Comparison of ENCODE assay signal across 4 cellular contexts in genomic region chr2:96447726-96448125, GRCh38.
TF ChIP-seq lines count a peak whose summit lies in the region.

No MANE protein-coding gene starts in this region.

TF ChIP-seq in HepG2, 621 proteins besides CTCF, POLR2A, EP300 and RAD21:
- no peak for TF ChIP-seq ASH2L (IDR thresholded peaks at IDR 0.05; ENCODE audit: insufficient read length, low read depth, low read length)
- peak; percentile 10; the same call in 1 of the 2 replicates for TF ChIP-seq CEBPB (IDR thresholded peaks at IDR 0.05; ENCODE audit: borderline replicate concordance, low read depth, low read length)

TF ChIP-seq in HCT116, 20 proteins besides CTCF, POLR2A, EP300 and RAD21:
- TF ChIP-seq, protein P1, sequence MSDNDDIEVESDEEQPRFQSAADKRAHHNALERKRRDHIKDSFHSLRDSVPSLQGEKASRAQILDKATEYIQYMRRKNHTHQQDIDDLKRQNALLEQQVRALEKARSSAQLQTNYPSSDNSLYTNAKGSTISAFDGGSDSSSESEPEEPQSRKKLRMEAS (IDR thresholded peaks at IDR 0.05) = no peak
- TF ChIP-seq FOSL1 (IDR thresholded peaks at IDR 0.05; ENCODE audit: low read depth) (no peak), YY1 (IDR thresholded peaks at IDR 0.05; ENCODE audit: extremely low read depth, insufficient replicate concordance, low read depth, low read length) (no peak), SP1 (IDR thresholded peaks at IDR 0.05; ENCODE audit: low read depth) (no peak), POLR2AphosphoS5 (IDR thresholded peaks at IDR 0.05; ENCODE audit: low read depth, low read length) (no peak), EGR1 (IDR thresholded peaks at IDR 0.05; ENCODE audit: low read depth) (no peak), CBX3 (IDR thresholded peaks at IDR 0.05; ENCODE audit: low read depth) (no peak), ZBTB33 (IDR thresholded peaks at IDR 0.05; ENCODE audit: extremely low read depth, insufficient replicate concordance, low read length) (no peak), CEBPB (IDR thresholded peaks at IDR 0.05; ENCODE audit: low read depth) (no peak), ZFX (IDR thresholded peaks at IDR 0.05) (no peak), ELF1 (IDR thresholded peaks at IDR 0.05; ENCODE audit: borderline replicate concordance, low read depth) (no peak)
- TF ChIP-seq, protein P2, sequence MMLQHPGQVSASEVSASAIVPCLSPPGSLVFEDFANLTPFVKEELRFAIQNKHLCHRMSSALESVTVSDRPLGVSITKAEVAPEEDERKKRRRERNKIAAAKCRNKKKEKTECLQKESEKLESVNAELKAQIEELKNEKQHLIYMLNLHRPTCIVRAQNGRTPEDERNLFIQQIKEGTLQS (IDR thresholded peaks at IDR 0.05) = no peak

TF ChIP-seq in K562, 482 proteins besides CTCF, POLR2A, EP300 and RAD21:
- TF ChIP-seq, protein P2 (IDR thresholded peaks at IDR 0.05) = peak; percentile 26; the same call in 1 of the 2 replicates
- TF ChIP-seq, protein P2 (CRISPR knock-in tag; conservative IDR thresholded peaks at IDR 0.05) = no peak
- no peak for TF ChIP-seq GABPA (tag; conservative IDR thresholded peaks at IDR 0.05; ENCODE audit: low read depth)
- TF ChIP-seq E2F4 (CRISPR knock-in tag; IDR thresholded peaks at IDR 0.05; ENCODE audit: low read depth) = no peak
- TF ChIP-seq TRIM24 (IDR thresholded peaks at IDR 0.05) = peak in 1 of 2 experiments; percentile 32; a peak in 2 of 4 replicates
- no peak for TF ChIP-seq CEBPG (CRISPR knock-in tag; IDR thresholded peaks at IDR 0.05)
- peak; percentile 59 to 81; a peak in 3 of 4 replicates for TF ChIP-seq CEBPG (tag; conservative IDR thresholded peaks at IDR 0.05 in 1 of 2, IDR thresholded peaks at IDR 0.05 in 1 of 2)

TF ChIP-seq in SK-N-SH treated with all-trans-retinoic acid at 6 μM for 48 hours, 23 proteins besides CTCF, POLR2A, EP300 and RAD21:
- TF ChIP-seq ZC3H10 (CRISPR knock-in tag; IDR thresholded peaks at IDR 0.05) (no peak), TSHZ2 (CRISPR knock-in tag; IDR thresholded peaks at IDR 0.05) (no peak), TCF4 (CRISPR knock-in tag; IDR thresholded peaks at IDR 0.05; ENCODE audit: borderline replicate concordance) (no peak), ISL1 (CRISPR knock-in tag; IDR thresholded peaks at IDR 0.05) (no peak), RARB (CRISPR knock-in tag; IDR thresholded peaks at IDR 0.05) (no peak), ZNF8 (CRISPR knock-in tag; IDR thresholded peaks at IDR 0.05) (no peak), CSDC2 (CRISPR knock-in tag; IDR thresholded peaks at IDR 0.05) (no peak), CREB5 (CRISPR knock-in tag; IDR thresholded peaks at IDR 0.05; ENCODE audit: low read depth) (no peak), BACH2 (CRISPR knock-in tag; IDR thresholded peaks at IDR 0.05; ENCODE audit: borderline replicate concordance) (no peak), ZNF565 (CRISPR knock-in tag; conservative IDR thresholded peaks at IDR 0.05; ENCODE audit: low read depth) (no peak), SNAI2 (CRISPR knock-in tag; IDR thresholded peaks at IDR 0.05) (no peak), ESRRG (CRISPR knock-in tag; IDR thresholded peaks at IDR 0.05) (no peak), ARNTL (CRISPR knock-in tag; IDR thresholded peaks at IDR 0.05; ENCODE audit: borderline replicate concordance, low read depth) (no peak), ZFP30 (CRISPR knock-in tag; IDR thresholded peaks at IDR 0.05) (no peak), PPARA (CRISPR knock-in tag; IDR thresholded peaks at IDR 0.05; ENCODE audit: borderline replicate concordance) (no peak), GLIS3 (CRISPR knock-in tag; IDR thresholded peaks at IDR 0.05) (no peak)
- TF ChIP-seq, protein P3, sequence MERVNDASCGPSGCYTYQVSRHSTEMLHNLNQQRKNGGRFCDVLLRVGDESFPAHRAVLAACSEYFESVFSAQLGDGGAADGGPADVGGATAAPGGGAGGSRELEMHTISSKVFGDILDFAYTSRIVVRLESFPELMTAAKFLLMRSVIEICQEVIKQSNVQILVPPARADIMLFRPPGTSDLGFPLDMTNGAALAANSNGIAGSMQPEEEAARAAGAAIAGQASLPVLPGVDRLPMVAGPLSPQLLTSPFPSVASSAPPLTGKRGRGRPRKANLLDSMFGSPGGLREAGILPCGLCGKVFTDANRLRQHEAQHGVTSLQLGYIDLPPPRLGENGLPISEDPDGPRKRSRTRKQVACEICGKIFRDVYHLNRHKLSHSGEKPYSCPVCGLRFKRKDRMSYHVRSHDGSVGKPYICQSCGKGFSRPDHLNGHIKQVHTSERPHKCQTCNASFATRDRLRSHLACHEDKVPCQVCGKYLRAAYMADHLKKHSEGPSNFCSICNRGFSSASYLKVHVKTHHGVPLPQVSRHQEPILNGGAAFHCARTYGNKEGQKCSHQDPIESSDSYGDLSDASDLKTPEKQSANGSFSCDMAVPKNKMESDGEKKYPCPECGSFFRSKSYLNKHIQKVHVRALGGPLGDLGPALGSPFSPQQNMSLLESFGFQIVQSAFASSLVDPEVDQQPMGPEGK (CRISPR knock-in tag; IDR thresholded peaks at IDR 0.05; ENCODE audit: borderline replicate concordance) = no peak
- TF ChIP-seq, protein P4, sequence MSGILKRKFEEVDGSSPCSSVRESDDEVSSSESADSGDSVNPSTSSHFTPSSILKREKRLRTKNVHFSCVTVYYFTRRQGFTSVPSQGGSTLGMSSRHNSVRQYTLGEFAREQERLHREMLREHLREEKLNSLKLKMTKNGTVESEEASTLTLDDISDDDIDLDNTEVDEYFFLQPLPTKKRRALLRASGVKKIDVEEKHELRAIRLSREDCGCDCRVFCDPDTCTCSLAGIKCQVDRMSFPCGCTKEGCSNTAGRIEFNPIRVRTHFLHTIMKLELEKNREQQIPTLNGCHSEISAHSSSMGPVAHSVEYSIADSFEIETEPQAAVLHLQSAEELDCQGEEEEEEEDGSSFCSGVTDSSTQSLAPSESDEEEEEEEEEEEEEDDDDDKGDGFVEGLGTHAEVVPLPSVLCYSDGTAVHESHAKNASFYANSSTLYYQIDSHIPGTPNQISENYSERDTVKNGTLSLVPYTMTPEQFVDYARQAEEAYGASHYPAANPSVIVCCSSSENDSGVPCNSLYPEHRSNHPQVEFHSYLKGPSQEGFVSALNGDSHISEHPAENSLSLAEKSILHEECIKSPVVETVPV (CRISPR knock-in tag; IDR thresholded peaks at IDR 0.05) = no peak
- TF ChIP-seq, protein P5, sequence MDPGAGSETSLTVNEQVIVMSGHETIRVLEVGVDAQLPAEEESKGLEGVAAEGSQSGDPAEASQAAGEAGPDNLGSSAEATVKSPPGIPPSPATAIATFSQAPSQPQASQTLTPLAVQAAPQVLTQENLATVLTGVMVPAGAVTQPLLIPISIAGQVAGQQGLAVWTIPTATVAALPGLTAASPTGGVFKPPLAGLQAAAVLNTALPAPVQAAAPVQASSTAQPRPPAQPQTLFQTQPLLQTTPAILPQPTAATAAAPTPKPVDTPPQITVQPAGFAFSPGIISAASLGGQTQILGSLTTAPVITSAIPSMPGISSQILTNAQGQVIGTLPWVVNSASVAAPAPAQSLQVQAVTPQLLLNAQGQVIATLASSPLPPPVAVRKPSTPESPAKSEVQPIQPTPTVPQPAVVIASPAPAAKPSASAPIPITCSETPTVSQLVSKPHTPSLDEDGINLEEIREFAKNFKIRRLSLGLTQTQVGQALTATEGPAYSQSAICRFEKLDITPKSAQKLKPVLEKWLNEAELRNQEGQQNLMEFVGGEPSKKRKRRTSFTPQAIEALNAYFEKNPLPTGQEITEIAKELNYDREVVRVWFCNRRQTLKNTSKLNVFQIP (CRISPR knock-in tag; IDR thresholded peaks at IDR 0.05; ENCODE audit: borderline replicate concordance, low read depth) = no peak
TF ChIP-seq in SK-N-SH treated with all-trans-retinoic acid at 6 μM for 48 hours: peak in this region for 0.
